29 cellular contexts compared by ENCODE assay signal in the genomic region with DNA sequence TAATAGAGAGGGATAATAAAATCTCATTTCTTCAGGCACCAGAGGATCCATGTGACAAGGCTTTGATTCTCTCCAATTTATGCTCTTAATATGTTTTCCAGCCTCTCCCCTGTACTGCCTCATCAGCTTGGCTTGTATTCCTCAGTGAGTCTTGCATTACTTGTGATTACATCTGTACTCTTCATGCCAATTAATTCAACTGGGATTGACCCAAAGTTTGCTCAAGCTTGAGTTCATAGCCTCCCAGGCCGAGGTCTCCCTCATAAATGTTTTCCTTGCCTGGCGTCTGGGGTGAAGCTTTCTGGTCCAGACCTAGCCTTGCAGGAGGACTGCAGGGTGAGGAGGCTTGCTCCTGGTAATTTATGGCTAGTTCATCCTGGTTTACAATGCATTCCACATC.
DNase-seq lines count a peak whose midpoint lies in the region; ATAC-seq and TF ChIP-seq lines count a peak whose summit lies in the region.
"Had no signal": no experiment of that assay in that cellular context is flagged by ENCODE, and none has a peak within 500 bp of the region (broad histone marks: within the 10 kb centered on the region; RNA-seq: fewer than 3 reads in every experiment).

No MANE protein-coding gene starts in this region.

- H3K4me3 ChIP-seq in right cardiac atrium (ENCODE audit: low read length) (no peak overlapping the region), right atrium auricular region (no peak overlapping the region), right lobe of liver (no peak overlapping the region)
- H3K4me3 ChIP-seq: A549, mucosa of descending colon, ovary, stomach, tibial artery, vagina had no signal

- H3K36me3 ChIP-seq in right atrium auricular region (no peaks in the 10 kb centered on the region), right lobe of liver (no peaks in the 10 kb centered on the region)
- H3K36me3 ChIP-seq: BE2C, ovary, vagina had no signal

- H3K27me3 ChIP-seq in right cardiac atrium (ENCODE audit: control insufficient read depth, insufficient read depth), result no peaks in the 10 kb centered on the region
- H3K27me3 ChIP-seq in right atrium auricular region, result no peaks in the 10 kb centered on the region
- H3K27me3 ChIP-seq in right lobe of liver, result no peaks in the 10 kb centered on the region
- H3K27me3 ChIP-seq: BE2C, ovary, stomach, tibial artery, vagina had no signal

- no peak for TF ChIP-seq CTCF in right atrium auricular region (IDR thresholded peaks at IDR 0.05)
- no peak for TF ChIP-seq CTCF in right lobe of liver (IDR thresholded peaks at IDR 0.05)

- intact Hi-C loops in right cardiac atrium (cut with DNase I), result no loop called here
- intact Hi-C loops in right lobe of liver (cut with DNase I), result no loop called here

- H3K4me1 ChIP-seq in right cardiac atrium (ENCODE audit: control insufficient read depth, insufficient read depth, low read length), result no peaks in the 10 kb centered on the region
- no peaks in the 10 kb centered on the region for H3K4me1 ChIP-seq in right atrium auricular region
- H3K4me1 ChIP-seq in right lobe of liver, result no peaks in the 10 kb centered on the region
- H3K4me1 ChIP-seq: A549, BE2C, stomach, tibial artery had no signal

- ATAC-seq in right cardiac atrium (peak; percentile 31 to 72), right lobe of liver (no peak), GM21390 (IDR thresholded peaks at IDR 0.05; ENCODE audit: unreplicated experiment) (no peak), GM19351 (IDR thresholded peaks at IDR 0.05; ENCODE audit: unreplicated experiment) (no peak)
- ATAC-seq: A549; activated T-helper 17 cell treated with anti-CD3 and anti-CD28 coated beads, Interleukin-2, amount 50 U/mL, for 72 hours; mucosa of descending colon had no signal

- WGBS in right cardiac atrium, result 76% methylated on average over 2 of the region's 2 CpGs
- 56% methylated on average over 1 of the region's 2 CpGs for WGBS in right lobe of liver (ENCODE audit: insufficient coverage, low coverage, low lambda C conversion rate, missing lambda C conversion rate)

- no peak overlapping the region for H3K27ac ChIP-seq in right cardiac atrium (ENCODE audit: low read length)
- no peak overlapping the region for H3K27ac ChIP-seq in right atrium auricular region
- no peak overlapping the region for H3K27ac ChIP-seq in right lobe of liver
- H3K27ac ChIP-seq: A549, epithelial cell of prostate, ovary, stomach, tibial artery, vagina had no signal

- DNase-seq in right cardiac atrium, result peak in 1 of 3 donors; percentile 46
- no peak for DNase-seq in right atrium auricular region (ENCODE audit: low spot score)
- peak; percentile 76 for DNase-seq in dedifferentiated amniotic fluid mesenchymal stem cell (ENCODE audit: extremely low spot score)
- DNase-seq in islet precursor cell, result peak; percentile 9
- no peak for DNase-seq in right lobe of liver
- no peak for DNase-seq in effector CD4-positive, alpha-beta T cell
- DNase-seq: activated CD4-positive, alpha-beta memory T cell treated with anti-CD3 and anti-CD28 coated beads, Interleukin-2, amount 10 ng/mL, durations not matched to agents 7 days and 5 days; activated naive CD4-positive, alpha-beta T cell treated with anti-CD3 and anti-CD28 coated beads, Interleukin-2, amount 50 U/mL, for 16 hours; amniotic stem cell; BE2C; effector CD8-positive, alpha-beta T cell; GOT3; mammary epithelial cell; mucosa of descending colon; NCI-H1436 treated with DMSO at 0.1 percent for 48 hours; NCI-H2107; NCI-H345; NCI-H748 treated with DMSO at 0.1 percent for 48 hours; nephron progenitor cell; ovary; stomach; SW 1271 had no signal

- H3K9me3 ChIP-seq in right cardiac atrium (ENCODE audit: control insufficient read depth, low read length), result no peaks in the 10 kb centered on the region
- H3K9me3 ChIP-seq in right atrium auricular region, result no peaks in the 10 kb centered on the region
- no peaks in the 10 kb centered on the region for H3K9me3 ChIP-seq in right lobe of liver
- H3K9me3 ChIP-seq: A549, BE2C, mucosa of descending colon, ovary, stomach, vagina had no signal

- no peak for TF ChIP-seq POLR2A in right lobe of liver (IDR thresholded peaks at IDR 0.05)

Comparison
In these comparisons a context has a peak if more than half of its experiments do, and no peak if none do; other contexts are left out.
1. ATAC-seq: peak in right cardiac atrium (2 of 2); none in right lobe of liver (0 of 4), GM21390 (single experiment) and GM19351 (single experiment).
2. DNase-seq: peak in dedifferentiated amniotic fluid mesenchymal stem cell (single experiment) and islet precursor cell (single experiment); none in right atrium auricular region (single experiment), right lobe of liver (0 of 3) and effector CD4-positive, alpha-beta T cell (single experiment).